In the genomic region with DNA sequence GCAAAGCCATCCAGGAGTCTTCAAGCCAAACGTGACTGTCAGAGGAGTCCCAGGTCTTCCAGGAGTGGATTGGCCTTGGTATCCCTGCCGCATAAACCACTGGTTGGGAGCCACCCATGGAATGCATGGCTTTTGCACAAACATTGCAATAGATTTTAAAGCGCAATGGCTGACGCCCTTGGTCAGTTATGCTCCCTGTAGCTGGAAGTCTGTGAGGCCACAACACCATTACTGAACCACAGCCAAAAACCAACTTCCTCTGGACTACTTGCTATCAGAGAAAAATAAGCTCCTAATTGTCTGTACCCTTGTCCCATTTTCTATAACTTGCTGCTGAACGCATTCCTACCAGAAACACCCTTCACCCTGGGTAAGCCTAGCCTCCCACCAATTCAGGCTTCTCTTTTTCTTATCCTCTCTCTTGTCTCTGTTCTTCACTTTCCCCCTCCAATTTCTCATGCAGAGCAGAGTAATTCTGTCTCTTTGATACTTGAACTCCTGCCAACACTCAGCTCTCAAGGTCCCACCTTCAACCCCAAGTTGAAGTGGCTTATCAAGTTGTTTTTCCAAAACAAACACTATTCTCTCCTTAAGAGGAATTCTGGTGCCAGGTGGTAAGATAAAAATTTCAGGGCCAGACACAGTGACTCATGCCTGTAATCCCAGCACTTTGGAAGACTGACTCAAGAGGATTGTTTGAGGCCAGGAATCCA, we compare ENCODE assay signal across 1 cellular context.
A peak's percentile ranks its signal among the peaks of the same experiment; 100 is the strongest.
TF ChIP-seq lines count a peak whose summit lies in the region.

No MANE protein-coding gene starts in this region.

TF ChIP-seq in HEK293, 187 proteins besides CTCF, POLR2A, EP300 and RAD21 (continued from another document and continues in another):
- TF ChIP-seq MYNN (tag by site-specific recombination; IDR thresholded peaks at IDR 0.05; ENCODE audit: borderline replicate concordance) = no peak
- no peak for TF ChIP-seq ZNF394 (tag by site-specific recombination; IDR thresholded peaks at IDR 0.05; ENCODE audit: borderline replicate concordance)
- peak; percentile 81 for TF ChIP-seq FEZF1 (tag by site-specific recombination; IDR thresholded peaks at IDR 0.05)
- TF ChIP-seq ZBTB8A (tag by site-specific recombination; IDR thresholded peaks at IDR 0.05) = peak; percentile 26
- TF ChIP-seq ZNF600 (tag by site-specific recombination; IDR thresholded peaks at IDR 0.05) = peak; percentile 68
- TF ChIP-seq ZNF214 (tag by site-specific recombination; IDR thresholded peaks at IDR 0.05; ENCODE audit: borderline replicate concordance) = no peak
- TF ChIP-seq, protein P1, sequence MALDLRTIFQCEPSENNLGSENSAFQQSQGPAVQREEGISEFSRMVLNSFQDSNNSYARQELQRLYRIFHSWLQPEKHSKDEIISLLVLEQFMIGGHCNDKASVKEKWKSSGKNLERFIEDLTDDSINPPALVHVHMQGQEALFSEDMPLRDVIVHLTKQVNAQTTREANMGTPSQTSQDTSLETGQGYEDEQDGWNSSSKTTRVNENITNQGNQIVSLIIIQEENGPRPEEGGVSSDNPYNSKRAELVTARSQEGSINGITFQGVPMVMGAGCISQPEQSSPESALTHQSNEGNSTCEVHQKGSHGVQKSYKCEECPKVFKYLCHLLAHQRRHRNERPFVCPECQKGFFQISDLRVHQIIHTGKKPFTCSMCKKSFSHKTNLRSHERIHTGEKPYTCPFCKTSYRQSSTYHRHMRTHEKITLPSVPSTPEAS (tag by site-specific recombination; IDR thresholded peaks at IDR 0.05) = no peak
- TF ChIP-seq TRIM28 (IDR thresholded peaks at IDR 0.05; ENCODE audit: borderline replicate concordance, low read length) = peak; percentile 83
- TF ChIP-seq ZNF670 (tag by site-specific recombination; IDR thresholded peaks at IDR 0.05; ENCODE audit: low read depth) = no peak
- no peak for TF ChIP-seq HOXD13 (CRISPR knock-in tag; IDR thresholded peaks at IDR 0.05; ENCODE audit: borderline replicate concordance)
- TF ChIP-seq RBAK (tag by site-specific recombination; IDR thresholded peaks at IDR 0.05) = no peak
- TF ChIP-seq ZNF292 (tag by site-specific recombination; IDR thresholded peaks at IDR 0.05; ENCODE audit: borderline replicate concordance, low read depth) = no peak
- TF ChIP-seq SCRT1 (tag by site-specific recombination; IDR thresholded peaks at IDR 0.05; ENCODE audit: borderline replicate concordance) = no peak
- TF ChIP-seq, protein P2, sequence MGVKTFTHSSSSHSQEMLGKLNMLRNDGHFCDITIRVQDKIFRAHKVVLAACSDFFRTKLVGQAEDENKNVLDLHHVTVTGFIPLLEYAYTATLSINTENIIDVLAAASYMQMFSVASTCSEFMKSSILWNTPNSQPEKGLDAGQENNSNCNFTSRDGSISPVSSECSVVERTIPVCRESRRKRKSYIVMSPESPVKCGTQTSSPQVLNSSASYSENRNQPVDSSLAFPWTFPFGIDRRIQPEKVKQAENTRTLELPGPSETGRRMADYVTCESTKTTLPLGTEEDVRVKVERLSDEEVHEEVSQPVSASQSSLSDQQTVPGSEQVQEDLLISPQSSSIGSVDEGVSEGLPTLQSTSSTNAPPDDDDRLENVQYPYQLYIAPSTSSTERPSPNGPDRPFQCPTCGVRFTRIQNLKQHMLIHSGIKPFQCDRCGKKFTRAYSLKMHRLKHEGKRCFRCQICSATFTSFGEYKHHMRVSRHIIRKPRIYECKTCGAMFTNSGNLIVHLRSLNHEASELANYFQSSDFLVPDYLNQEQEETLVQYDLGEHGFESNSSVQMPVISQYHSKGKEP (tag by site-specific recombination; IDR thresholded peaks at IDR 0.05) = no peak
- TF ChIP-seq SP2 (tag by site-specific recombination; IDR thresholded peaks at IDR 0.05) = no peak
- TF ChIP-seq, protein P3, sequence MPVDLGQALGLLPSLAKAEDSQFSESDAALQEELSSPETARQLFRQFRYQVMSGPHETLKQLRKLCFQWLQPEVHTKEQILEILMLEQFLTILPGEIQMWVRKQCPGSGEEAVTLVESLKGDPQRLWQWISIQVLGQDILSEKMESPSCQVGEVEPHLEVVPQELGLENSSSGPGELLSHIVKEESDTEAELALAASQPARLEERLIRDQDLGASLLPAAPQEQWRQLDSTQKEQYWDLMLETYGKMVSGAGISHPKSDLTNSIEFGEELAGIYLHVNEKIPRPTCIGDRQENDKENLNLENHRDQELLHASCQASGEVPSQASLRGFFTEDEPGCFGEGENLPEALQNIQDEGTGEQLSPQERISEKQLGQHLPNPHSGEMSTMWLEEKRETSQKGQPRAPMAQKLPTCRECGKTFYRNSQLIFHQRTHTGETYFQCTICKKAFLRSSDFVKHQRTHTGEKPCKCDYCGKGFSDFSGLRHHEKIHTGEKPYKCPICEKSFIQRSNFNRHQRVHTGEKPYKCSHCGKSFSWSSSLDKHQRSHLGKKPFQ (tag by site-specific recombination; IDR thresholded peaks at IDR 0.05) = peak; percentile 83
- TF ChIP-seq KLF16 (tag by site-specific recombination; IDR thresholded peaks at IDR 0.05) = 0 out of 2 replicates have a peak, but pooled peaks have one; percentile 11
- peak; percentile 66 for TF ChIP-seq SP7 (tag by site-specific recombination; IDR thresholded peaks at IDR 0.05)
- TF ChIP-seq, protein P4, sequence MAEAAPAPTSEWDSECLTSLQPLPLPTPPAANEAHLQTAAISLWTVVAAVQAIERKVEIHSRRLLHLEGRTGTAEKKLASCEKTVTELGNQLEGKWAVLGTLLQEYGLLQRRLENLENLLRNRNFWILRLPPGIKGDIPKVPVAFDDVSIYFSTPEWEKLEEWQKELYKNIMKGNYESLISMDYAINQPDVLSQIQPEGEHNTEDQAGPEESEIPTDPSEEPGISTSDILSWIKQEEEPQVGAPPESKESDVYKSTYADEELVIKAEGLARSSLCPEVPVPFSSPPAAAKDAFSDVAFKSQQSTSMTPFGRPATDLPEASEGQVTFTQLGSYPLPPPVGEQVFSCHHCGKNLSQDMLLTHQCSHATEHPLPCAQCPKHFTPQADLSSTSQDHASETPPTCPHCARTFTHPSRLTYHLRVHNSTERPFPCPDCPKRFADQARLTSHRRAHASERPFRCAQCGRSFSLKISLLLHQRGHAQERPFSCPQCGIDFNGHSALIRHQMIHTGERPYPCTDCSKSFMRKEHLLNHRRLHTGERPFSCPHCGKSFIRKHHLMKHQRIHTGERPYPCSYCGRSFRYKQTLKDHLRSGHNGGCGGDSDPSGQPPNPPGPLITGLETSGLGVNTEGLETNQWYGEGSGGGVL (tag by site-specific recombination; IDR thresholded peaks at IDR 0.05) = peak; percentile 98
- TF ChIP-seq, protein P5, sequence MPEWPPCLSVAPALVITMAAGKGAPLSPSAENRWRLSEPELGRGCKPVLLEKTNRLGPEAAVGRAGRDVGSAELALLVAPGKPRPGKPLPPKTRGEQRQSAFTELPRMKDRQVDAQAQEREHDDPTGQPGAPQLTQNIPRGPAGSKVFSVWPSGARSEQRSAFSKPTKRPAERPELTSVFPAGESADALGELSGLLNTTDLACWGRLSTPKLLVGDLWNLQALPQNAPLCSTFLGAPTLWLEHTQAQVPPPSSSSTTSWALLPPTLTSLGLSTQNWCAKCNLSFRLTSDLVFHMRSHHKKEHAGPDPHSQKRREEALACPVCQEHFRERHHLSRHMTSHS (tag by site-specific recombination; IDR thresholded peaks at IDR 0.05) = no peak
- no peak for TF ChIP-seq ZNF776 (tag by site-specific recombination; IDR thresholded peaks at IDR 0.05; ENCODE audit: borderline replicate concordance)
- TF ChIP-seq ZBTB20 (tag by site-specific recombination; IDR thresholded peaks at IDR 0.05) = 0 out of 2 replicates have a peak, but pooled peaks have one; percentile 6
- TF ChIP-seq KLF8 (tag by site-specific recombination; IDR thresholded peaks at IDR 0.05) = peak; percentile 81
- peak; percentile 60 for TF ChIP-seq PRDM1 (tag by site-specific recombination; IDR thresholded peaks at IDR 0.05)
- no peak for TF ChIP-seq ZNF138 (tag by site-specific recombination; IDR thresholded peaks at IDR 0.05; ENCODE audit: borderline replicate concordance)
- TF ChIP-seq ZFHX2 (tag by site-specific recombination; conservative IDR thresholded peaks at IDR 0.05) = no peak
- no peak for TF ChIP-seq ZNF530 (tag by site-specific recombination; IDR thresholded peaks at IDR 0.05; ENCODE audit: low read depth)
- TF ChIP-seq ZNF155 (tag by site-specific recombination; IDR thresholded peaks at IDR 0.05) = no peak
- TF ChIP-seq, protein P6, sequence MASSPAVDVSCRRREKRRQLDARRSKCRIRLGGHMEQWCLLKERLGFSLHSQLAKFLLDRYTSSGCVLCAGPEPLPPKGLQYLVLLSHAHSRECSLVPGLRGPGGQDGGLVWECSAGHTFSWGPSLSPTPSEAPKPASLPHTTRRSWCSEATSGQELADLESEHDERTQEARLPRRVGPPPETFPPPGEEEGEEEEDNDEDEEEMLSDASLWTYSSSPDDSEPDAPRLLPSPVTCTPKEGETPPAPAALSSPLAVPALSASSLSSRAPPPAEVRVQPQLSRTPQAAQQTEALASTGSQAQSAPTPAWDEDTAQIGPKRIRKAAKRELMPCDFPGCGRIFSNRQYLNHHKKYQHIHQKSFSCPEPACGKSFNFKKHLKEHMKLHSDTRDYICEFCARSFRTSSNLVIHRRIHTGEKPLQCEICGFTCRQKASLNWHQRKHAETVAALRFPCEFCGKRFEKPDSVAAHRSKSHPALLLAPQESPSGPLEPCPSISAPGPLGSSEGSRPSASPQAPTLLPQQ (tag by site-specific recombination; IDR thresholded peaks at IDR 0.05) = peak; percentile 79
- TF ChIP-seq, protein P7, sequence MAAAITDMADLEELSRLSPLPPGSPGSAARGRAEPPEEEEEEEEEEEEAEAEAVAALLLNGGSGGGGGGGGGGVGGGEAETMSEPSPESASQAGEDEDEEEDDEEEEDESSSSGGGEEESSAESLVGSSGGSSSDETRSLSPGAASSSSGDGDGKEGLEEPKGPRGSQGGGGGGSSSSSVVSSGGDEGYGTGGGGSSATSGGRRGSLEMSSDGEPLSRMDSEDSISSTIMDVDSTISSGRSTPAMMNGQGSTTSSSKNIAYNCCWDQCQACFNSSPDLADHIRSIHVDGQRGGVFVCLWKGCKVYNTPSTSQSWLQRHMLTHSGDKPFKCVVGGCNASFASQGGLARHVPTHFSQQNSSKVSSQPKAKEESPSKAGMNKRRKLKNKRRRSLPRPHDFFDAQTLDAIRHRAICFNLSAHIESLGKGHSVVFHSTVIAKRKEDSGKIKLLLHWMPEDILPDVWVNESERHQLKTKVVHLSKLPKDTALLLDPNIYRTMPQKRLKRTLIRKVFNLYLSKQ (tag by site-specific recombination; IDR thresholded peaks at IDR 0.05; ENCODE audit: borderline replicate concordance) = no peak
- no peak for TF ChIP-seq ZNF10 (tag by site-specific recombination; IDR thresholded peaks at IDR 0.05)
- TF ChIP-seq ZNF324 (tag by site-specific recombination; IDR thresholded peaks at IDR 0.05) = no peak
- peak; percentile 55 for TF ChIP-seq SETDB1 (IDR thresholded peaks at IDR 0.05; ENCODE audit: insufficient read length, low read length)
- TF ChIP-seq ZNF350 (tag by site-specific recombination; IDR thresholded peaks at IDR 0.05) = no peak
- TF ChIP-seq ZNF626 (tag by site-specific recombination; IDR thresholded peaks at IDR 0.05) = no peak
- no peak for TF ChIP-seq MEIS1 (CRISPR knock-in tag; IDR thresholded peaks at IDR 0.05; ENCODE audit: borderline replicate concordance)
- no peak for TF ChIP-seq ZNF658 (tag by site-specific recombination; IDR thresholded peaks at IDR 0.05)
- TF ChIP-seq, protein P8, sequence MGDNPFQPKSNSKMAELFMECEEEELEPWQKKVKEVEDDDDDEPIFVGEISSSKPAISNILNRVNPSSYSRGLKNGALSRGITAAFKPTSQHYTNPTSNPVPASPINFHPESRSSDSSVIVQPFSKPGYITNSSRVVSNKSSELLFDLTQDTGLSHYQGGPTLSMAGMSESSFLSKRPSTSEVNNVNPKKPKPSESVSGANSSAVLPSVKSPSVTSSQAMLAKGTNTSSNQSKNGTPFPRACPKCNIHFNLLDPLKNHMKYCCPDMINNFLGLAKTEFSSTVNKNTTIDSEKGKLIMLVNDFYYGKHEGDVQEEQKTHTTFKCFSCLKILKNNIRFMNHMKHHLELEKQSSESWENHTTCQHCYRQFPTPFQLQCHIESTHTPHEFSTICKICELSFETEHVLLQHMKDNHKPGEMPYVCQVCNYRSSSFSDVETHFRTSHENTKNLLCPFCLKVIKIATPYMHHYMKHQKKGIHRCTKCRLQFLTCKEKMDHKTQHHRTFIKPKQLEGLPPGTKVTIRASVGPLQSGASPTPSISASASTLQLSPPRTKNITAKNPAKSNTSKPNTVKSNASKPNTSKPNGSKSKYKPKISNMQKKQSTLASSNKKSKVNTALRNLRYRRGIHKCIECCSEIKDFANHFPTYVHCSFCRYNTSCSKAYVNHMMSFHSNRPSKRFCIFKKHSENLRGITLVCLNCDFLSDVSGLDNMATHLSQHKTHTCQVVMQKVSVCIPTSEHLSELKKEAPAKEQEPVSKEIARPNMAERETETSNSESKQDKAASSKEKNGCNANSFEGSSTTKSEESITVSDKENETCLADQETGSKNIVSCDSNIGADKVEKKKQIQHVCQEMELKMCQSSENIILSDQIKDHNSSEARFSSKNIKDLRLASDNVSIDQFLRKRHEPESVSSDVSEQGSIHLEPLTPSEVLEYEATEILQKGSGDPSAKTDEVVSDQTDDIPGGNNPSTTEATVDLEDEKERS (tag by site-specific recombination; IDR thresholded peaks at IDR 0.05) = no peak
- no peak for TF ChIP-seq KLF9 (tag by site-specific recombination; IDR thresholded peaks at IDR 0.05; ENCODE audit: low read depth)
- TF ChIP-seq, protein P9, sequence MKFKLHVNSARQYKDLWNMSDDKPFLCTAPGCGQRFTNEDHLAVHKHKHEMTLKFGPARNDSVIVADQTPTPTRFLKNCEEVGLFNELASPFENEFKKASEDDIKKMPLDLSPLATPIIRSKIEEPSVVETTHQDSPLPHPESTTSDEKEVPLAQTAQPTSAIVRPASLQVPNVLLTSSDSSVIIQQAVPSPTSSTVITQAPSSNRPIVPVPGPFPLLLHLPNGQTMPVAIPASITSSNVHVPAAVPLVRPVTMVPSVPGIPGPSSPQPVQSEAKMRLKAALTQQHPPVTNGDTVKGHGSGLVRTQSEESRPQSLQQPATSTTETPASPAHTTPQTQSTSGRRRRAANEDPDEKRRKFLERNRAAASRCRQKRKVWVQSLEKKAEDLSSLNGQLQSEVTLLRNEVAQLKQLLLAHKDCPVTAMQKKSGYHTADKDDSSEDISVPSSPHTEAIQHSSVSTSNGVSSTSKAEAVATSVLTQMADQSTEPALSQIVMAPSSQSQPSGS (tag by site-specific recombination; IDR thresholded peaks at IDR 0.05; ENCODE audit: low read depth) = no peak
- TF ChIP-seq ZSCAN16 (tag by site-specific recombination; IDR thresholded peaks at IDR 0.05) = no peak
- no peak for TF ChIP-seq ZNF223 (tag by site-specific recombination; IDR thresholded peaks at IDR 0.05)
- no peak for TF ChIP-seq KLF7 (tag by site-specific recombination; IDR thresholded peaks at IDR 0.05; ENCODE audit: borderline replicate concordance)
- no peak for TF ChIP-seq ZNF701 (tag by site-specific recombination; IDR thresholded peaks at IDR 0.05)
- no peak for TF ChIP-seq ZNF529 (tag by site-specific recombination; IDR thresholded peaks at IDR 0.05; ENCODE audit: insufficient replicate concordance)
- TF ChIP-seq, protein P10, sequence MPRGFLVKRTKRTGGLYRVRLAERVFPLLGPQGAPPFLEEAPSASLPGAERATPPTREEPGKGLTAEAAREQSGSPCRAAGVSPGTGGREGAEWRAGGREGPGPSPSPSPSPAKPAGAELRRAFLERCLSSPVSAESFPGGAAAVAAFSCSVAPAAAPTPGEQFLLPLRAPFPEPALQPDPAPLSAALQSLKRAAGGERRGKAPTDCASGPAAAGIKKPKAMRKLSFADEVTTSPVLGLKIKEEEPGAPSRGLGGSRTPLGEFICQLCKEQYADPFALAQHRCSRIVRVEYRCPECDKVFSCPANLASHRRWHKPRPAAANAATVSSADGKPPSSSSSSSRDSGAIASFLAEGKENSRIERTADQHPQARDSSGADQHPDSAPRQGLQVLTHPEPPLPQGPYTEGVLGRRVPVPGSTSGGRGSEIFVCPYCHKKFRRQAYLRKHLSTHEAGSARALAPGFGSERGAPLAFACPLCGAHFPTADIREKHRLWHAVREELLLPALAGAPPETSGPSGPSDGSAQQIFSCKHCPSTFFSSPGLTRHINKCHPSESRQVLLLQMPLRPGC (tag by site-specific recombination; IDR thresholded peaks at IDR 0.05) = peak; percentile 66
